ENCODE assay signal across 8 cellular contexts in the genomic region with DNA sequence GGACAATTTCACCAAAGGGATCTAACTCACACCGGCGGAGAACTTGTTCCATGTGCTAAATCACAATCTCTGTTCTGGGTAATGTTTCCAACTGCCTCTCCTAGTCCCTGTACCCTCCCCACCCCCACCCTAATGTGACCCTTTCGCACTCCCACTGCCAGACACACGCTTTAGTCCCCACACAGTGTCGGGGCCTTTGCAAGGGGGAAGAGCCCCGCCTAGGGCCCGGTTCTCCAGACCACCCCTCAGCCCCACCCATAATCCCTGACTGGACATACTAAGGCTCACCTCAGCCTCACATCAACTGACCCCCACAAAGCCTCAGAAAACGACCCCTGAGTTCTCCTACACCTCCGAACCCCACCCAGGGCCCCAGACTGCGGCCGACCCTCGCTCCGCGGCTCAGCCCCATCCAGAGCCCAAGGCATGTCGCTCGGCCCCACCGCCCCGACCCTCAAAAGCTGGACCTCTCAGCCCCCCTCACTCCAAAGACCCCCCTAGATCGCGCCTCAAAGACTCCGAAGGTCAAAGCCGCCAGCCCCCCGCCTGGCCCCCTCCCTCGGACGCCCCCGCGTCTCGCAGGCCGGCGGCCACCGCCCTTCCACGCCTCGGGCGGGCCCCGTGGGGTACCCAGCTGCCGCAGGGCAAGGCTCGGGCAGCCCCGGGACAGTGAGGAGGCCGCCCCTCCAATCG.
DNase-seq lines count a peak whose midpoint lies in the region; ATAC-seq, FAIRE-seq and TF ChIP-seq lines count a peak whose summit lies in the region.

No MANE protein-coding gene starts in this region.

- H3K9me3 ChIP-seq in body of pancreas, result no peaks in the 10 kb centered on the region

- H3K4me1 Mint-ChIP-seq in stimulated activated effector memory CD8-positive, alpha-beta T cell treated with anti-CD3 and anti-CD28 coated beads, Interleukin-12 subunit alpha, Interleukin-12 subunit beta, amount 100 ng/mL, for 72 hours, result peaks cover 36% of the 10 kb centered on the region

- H3K36me3 Mint-ChIP-seq in stimulated activated effector memory CD8-positive, alpha-beta T cell treated with anti-CD3 and anti-CD28 coated beads, Interleukin-12 subunit alpha, Interleukin-12 subunit beta, amount 100 ng/mL, for 72 hours, result peaks cover 25% of the 10 kb centered on the region

- peak overlapping the region; percentile 81 to 99 for H3K4me3 ChIP-seq in body of pancreas

- WGBS in body of pancreas, 2 donors, result 0% methylated on average over 17 to 21 of the region's 40 CpGs

- peak in 1 of 7 experiments; percentile 19 for TF ChIP-seq CTCF in body of pancreas (IDR thresholded peaks at IDR 0.05)
- TF ChIP-seq CTCF in D721Med (IDR thresholded peaks at IDR 0.05; ENCODE audit: insufficient read depth, missing control alignments), result no peak

- H3K27ac ChIP-seq in body of pancreas, result peak overlapping the region; percentile 89 to 100 (median 95)

- peaks cover 27% of the 10 kb centered on the region for H3K4me1 ChIP-seq in body of pancreas

- ATAC-seq in HG02571 (IDR thresholded peaks at IDR 0.05; ENCODE audit: unreplicated experiment) (peak; percentile 19), body of pancreas (peak; percentile 2)
- peak; percentile 54 for ATAC-seq in stimulated activated effector memory CD8-positive, alpha-beta T cell treated with anti-CD3 and anti-CD28 coated beads, Interleukin-12 subunit alpha, Interleukin-12 subunit beta, amount 100 ng/mL, for 72 hours

- no peak for TF ChIP-seq POLR2A in body of pancreas (IDR thresholded peaks at IDR 0.05)

- peak overlapping the region; percentile 92 for H3K27ac Mint-ChIP-seq in stimulated activated effector memory CD8-positive, alpha-beta T cell treated with anti-CD3 and anti-CD28 coated beads, Interleukin-12 subunit alpha, Interleukin-12 subunit beta, amount 100 ng/mL, for 72 hours

- H3K27me3 ChIP-seq in body of pancreas, result no peaks in the 10 kb centered on the region

- FAIRE-seq in D721Med (lab: Jason Lieb, UNC), result no peak

- no peaks in the 10 kb centered on the region for H3K36me3 ChIP-seq in body of pancreas (replicated peaks in 1 of 2; ENCODE audit: insufficient read depth in 1 of 2, low read depth in 2 of 2)

- peak; percentile 42 for DNase-seq in NCI-H748 (lab: John Stamatoyannopoulos, UW; ENCODE audit: unreplicated experiment)
- no peak for DNase-seq in NCI-H748 treated with DMSO at 0.1 percent for 48 hours (lab: John Stamatoyannopoulos, UW)
- peak; percentile 69 for DNase-seq in OCI-M1 (lab: John Stamatoyannopoulos, UW)
- DNase-seq in body of pancreas, result peak in 3 of 4 donors; percentile 26 to 34 (median 31)
- peak; percentile 63 for DNase-seq in islet precursor cell
- no peak for DNase-seq in stimulated activated effector memory CD8-positive, alpha-beta T cell treated with anti-CD3 and anti-CD28 coated beads, Interleukin-12 subunit alpha, Interleukin-12 subunit beta, amount 100 ng/mL, for 72 hours (ENCODE audit: low spot score in 2 of 2)
- DNase-seq in D721Med (ENCODE audit: insufficient read length, low spot score), result no peak

- intact Hi-C loops in body of pancreas (cut with DNase I), result no loop called here

- H3K4me3 Mint-ChIP-seq in stimulated activated effector memory CD8-positive, alpha-beta T cell treated with anti-CD3 and anti-CD28 coated beads, Interleukin-12 subunit alpha, Interleukin-12 subunit beta, amount 100 ng/mL, for 72 hours, result peak overlapping the region; percentile 94

- H3K9me3 Mint-ChIP-seq in stimulated activated effector memory CD8-positive, alpha-beta T cell treated with anti-CD3 and anti-CD28 coated beads, Interleukin-12 subunit alpha, Interleukin-12 subunit beta, amount 100 ng/mL, for 72 hours, result no peaks in the 10 kb centered on the region

Comparison
In these comparisons a context has a peak if more than half of its experiments do, and no peak if none do; other contexts are left out.
1. DNase-seq: peak in NCI-H748 (single experiment), OCI-M1 (single experiment), body of pancreas (3 of 4) and islet precursor cell (single experiment); none in NCI-H748 treated with DMSO at 0.1 percent for 48 hours (single experiment), stimulated activated effector memory CD8-positive, alpha-beta T cell treated with anti-CD3 and anti-CD28 coated beads, Interleukin-12 subunit alpha, Interleukin-12 subunit beta, amount 100 ng/mL, for 72 hours (0 of 2) and D721Med (single experiment).
2. ATAC-seq: peak in every context shown above with its lines; median percentile 54 in stimulated activated effector memory CD8-positive, alpha-beta T cell treated with anti-CD3 and anti-CD28 coated beads, Interleukin-12 subunit alpha, Interleukin-12 subunit beta, amount 100 ng/mL, for 72 hours; 19 in HG02571; 2 in body of pancreas.